Comparison of ENCODE assay signal across 1 cellular context in genomic region chr9:128276008-128276573, GRCh38.
TF ChIP-seq lines count a peak whose summit lies in the region.

TSS of gene SWI5 (plus strand) at chr9:128276276.

TF ChIP-seq in K562, 482 proteins besides CTCF, POLR2A, EP300 and RAD21 (continued from another document):
- TF ChIP-seq, protein P1, sequence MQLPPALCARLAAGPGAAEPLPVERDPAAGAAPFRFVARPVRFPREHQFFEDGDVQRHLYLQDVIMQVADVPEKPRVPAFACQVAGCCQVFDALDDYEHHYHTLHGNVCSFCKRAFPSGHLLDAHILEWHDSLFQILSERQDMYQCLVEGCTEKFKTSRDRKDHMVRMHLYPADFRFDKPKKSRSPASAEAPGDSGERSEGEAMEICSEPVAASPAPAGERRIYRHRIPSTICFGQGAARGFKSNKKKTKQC (CRISPR knock-in tag; IDR thresholded peaks at IDR 0.05) = no peak
- peak in 1 of 2 experiments; percentile 45; a peak in 2 of 4 replicates for TF ChIP-seq MLX (CRISPR knock-in tag; conservative IDR thresholded peaks at IDR 0.05)
- no peak for TF ChIP-seq DPF2 (IDR thresholded peaks at IDR 0.05)
- TF ChIP-seq CBFA2T2 (conservative IDR thresholded peaks at IDR 0.05) = no peak
- no peak for TF ChIP-seq ZC3H8 (IDR thresholded peaks at IDR 0.05)
- no peak for TF ChIP-seq SRF (CRISPR knock-in tag; IDR thresholded peaks at IDR 0.05)
- no peak for TF ChIP-seq NONO (IDR thresholded peaks at IDR 0.05; ENCODE audit: low read depth in 2 of 2, low read length in 1 of 2)
- no peak for TF ChIP-seq OTX1 (CRISPR knock-in tag; IDR thresholded peaks at IDR 0.05)
- no peak for TF ChIP-seq XRCC3 (IDR thresholded peaks at IDR 0.05)
- peak; percentile 61; the same call in 1 of the 2 replicates for TF ChIP-seq ZNF436 (CRISPR knock-in tag; IDR thresholded peaks at IDR 0.05)
- peak; percentile 86; the same call in 1 of the 2 replicates for TF ChIP-seq ZBTB12 (CRISPR knock-in tag; IDR thresholded peaks at IDR 0.05)
- TF ChIP-seq ZNF695 (CRISPR knock-in tag; IDR thresholded peaks at IDR 0.05) = no peak; the same call in 1 of the 2 replicates
- TF ChIP-seq SMAD4 (CRISPR knock-in tag; conservative IDR thresholded peaks at IDR 0.05) = peak; percentile 20
- TF ChIP-seq JUND (IDR thresholded peaks at IDR 0.05; ENCODE audit: borderline replicate concordance, low read depth, low read length) = no peak; the same call in none of the 2 replicates
- TF ChIP-seq JUND (tag; IDR thresholded peaks at IDR 0.05; ENCODE audit: borderline replicate concordance, low read depth, low read length) = 0 out of 3 replicates have a peak, but pooled peaks have one; percentile 61
- TF ChIP-seq POLR2AphosphoS2 (IDR thresholded peaks at IDR 0.05; ENCODE audit: low read length) = peak; percentile 71; the same call in 1 of the 2 replicates
- no peak for TF ChIP-seq HOXB6 (CRISPR knock-in tag; IDR thresholded peaks at IDR 0.05; ENCODE audit: borderline replicate concordance)
- peak; percentile 93 for TF ChIP-seq PHF8 (IDR thresholded peaks at IDR 0.05; ENCODE audit: borderline replicate concordance, low read length)
- no peak for TF ChIP-seq ARID3A (IDR thresholded peaks at IDR 0.05; ENCODE audit: borderline replicate concordance, low read depth, low read length)
- no peak for TF ChIP-seq ETS1 (conservative IDR thresholded peaks at IDR 0.05; ENCODE audit: control insufficient read depth, low read depth, low read length)
- TF ChIP-seq TEAD2 (tag; IDR thresholded peaks at IDR 0.05) = 0 out of 2 replicates have a peak, but pooled peaks have one; percentile 6
- TF ChIP-seq, protein P2, sequence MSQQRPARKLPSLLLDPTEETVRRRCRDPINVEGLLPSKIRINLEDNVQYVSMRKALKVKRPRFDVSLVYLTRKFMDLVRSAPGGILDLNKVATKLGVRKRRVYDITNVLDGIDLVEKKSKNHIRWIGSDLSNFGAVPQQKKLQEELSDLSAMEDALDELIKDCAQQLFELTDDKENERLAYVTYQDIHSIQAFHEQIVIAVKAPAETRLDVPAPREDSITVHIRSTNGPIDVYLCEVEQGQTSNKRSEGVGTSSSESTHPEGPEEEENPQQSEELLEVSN (IDR thresholded peaks at IDR 0.05; ENCODE audit: borderline replicate concordance in 1 of 2, extremely low read depth in 1 of 2, insufficient read depth in 1 of 2, insufficient read length in 1 of 2, low read depth in 1 of 2, low read length in 1 of 2, poor library complexity in 1 of 2, severe bottlenecking in 1 of 2) = peak; percentile 37 to 67
- TF ChIP-seq RFX5 (IDR thresholded peaks at IDR 0.05; ENCODE audit: low read depth, low read length) = no peak
- no peak for TF ChIP-seq CCAR2 (IDR thresholded peaks at IDR 0.05; ENCODE audit: low read depth, low read length)
TF ChIP-seq in K562: peak in this region for 66.
